ENCODE assay signal across 30 cellular contexts in the genomic region with DNA sequence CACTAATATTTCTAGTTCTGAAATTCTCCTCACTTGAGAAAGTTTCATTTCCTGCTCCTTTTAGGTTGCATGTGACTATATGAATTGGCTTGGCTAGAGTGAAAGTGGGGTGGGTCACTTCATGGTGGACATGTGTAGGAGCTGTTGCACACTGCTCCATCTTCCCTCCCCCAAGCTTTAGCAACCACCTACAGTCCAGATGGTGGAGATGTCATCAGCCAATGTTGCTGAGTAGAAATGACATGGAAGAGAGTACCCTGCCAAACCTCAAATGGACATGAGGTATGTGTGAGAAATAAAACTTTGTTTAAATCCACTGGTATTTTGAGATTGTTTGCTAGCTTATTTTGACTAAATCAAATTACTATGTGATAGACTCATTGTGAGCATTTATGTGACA.
"Had no signal": no experiment of that assay in that cellular context is flagged by ENCODE, and none has a peak within 500 bp of the region (broad histone marks: within the 10 kb centered on the region; RNA-seq: fewer than 3 reads in every experiment).

No MANE protein-coding gene starts in this region.

- H3K4me1 ChIP-seq: SJCRH30 had no signal

- H3K27me3 ChIP-seq: MG63, SJCRH30 had no signal

- H3K27ac ChIP-seq: PC-9, RWPE1, SJCRH30, SK-N-MC had no signal

- DNase-seq: Kasumi-1, KG1, MG63, NCI-H1048, NCI-H1092 treated with DMSO at 0.1 percent for 48 hours, NCI-H1105 treated with DMSO at 0.1 percent for 48 hours, NCI-H1417 treated with DMSO at 0.1 percent for 48 hours, NCI-H1436 treated with DMSO at 0.1 percent for 48 hours, NCI-H1694 treated with DMSO at 0.1 percent for 48 hours, NCI-H187 treated with DMSO at 0.1 percent for 48 hours, NCI-H2029, NCI-H2081, NCI-H2171 treated with DMSO at 0.1 percent for 48 hours, NCI-H2227 treated with DMSO at 0.1 percent for 48 hours, NCI-H345, NCI-H510A, NCI-H524, NCI-H526, NCI-H69, NCI-H748 treated with DMSO at 0.1 percent for 48 hours, NCI-H82, PC-9, SHP77, SIG-M5, SJCRH30 had no signal

- H3K9me3 ChIP-seq: MG63, SJCRH30 had no signal

- H3K4me2 ChIP-seq: PC-9 had no signal

- H2AFZ ChIP-seq: PC-9 had no signal

- H3K36me3 ChIP-seq: MG63, SJCRH30 had no signal

- H3K4me3 ChIP-seq: MG63, PC-9, SJCRH30, SK-N-MC had no signal

- ATAC-seq: Panc1, Right ventricle myocardium inferior, SK-N-SH treated with all-trans-retinoic acid at 6 μM for 48 hours had no signal
